ENCODE assay signal across 15 cellular contexts in genomic region chr1:112522621-112523020, GRCh38. TPM values are rescaled to one million over a fixed set of nuclear protein-coding genes. Genes with fewer than 3 reads are reported as not detected.
DNase-seq lines count a peak whose midpoint lies in the region; ATAC-seq and TF ChIP-seq lines count a peak whose summit lies in the region.
"Had no signal": no experiment of that assay in that cellular context is flagged by ENCODE, and none has a peak within 500 bp of the region (broad histone marks: within the 10 kb centered on the region; RNA-seq: fewer than 3 reads in every experiment).

No MANE protein-coding gene starts in this region.

- H3K27me3 Mint-ChIP-seq in osteocyte (ENCODE audit: unreplicated experiment), result no peaks in the 10 kb centered on the region
- H3K27me3 Mint-ChIP-seq: naive thymus-derived CD8-positive, alpha-beta T cell had no signal

- H3K9me3 Mint-ChIP-seq in osteocyte (ENCODE audit: unreplicated experiment), result no peaks in the 10 kb centered on the region
- H3K9me3 Mint-ChIP-seq: activated T-helper 1 cell treated with anti-CD3 and anti-CD28 coated beads, Interleukin-12 subunit alpha, Interleukin-12 subunit beta, Interleukin-2, Interleukin-4 antibody, amounts not matched to agents 30 ng/mL and 10 ng/mL and 1 ng/mL, durations not matched to agents 14 hours and 24 hours and 36 hours; naive thymus-derived CD8-positive, alpha-beta T cell; WTC11 had no signal

- CTCF ChIA-PET in RWPE1 (lab: Yijun Ruan, JAX), result no interaction called here

- no peak overlapping the region for H3K4me3 Mint-ChIP-seq in osteocyte (ENCODE audit: unreplicated experiment)
- H3K4me3 Mint-ChIP-seq: activated T-helper 1 cell treated with anti-CD3 and anti-CD28 coated beads, Interleukin-12 subunit alpha, Interleukin-12 subunit beta, Interleukin-2, Interleukin-4 antibody, amounts not matched to agents 30 ng/mL and 10 ng/mL and 1 ng/mL, durations not matched to agents 14 hours and 24 hours and 36 hours; naive thymus-derived CD8-positive, alpha-beta T cell; WTC11 had no signal

- TF ChIP-seq CTCF in RWPE1 (conservative IDR thresholded peaks at IDR 0.05; ENCODE audit: low read depth) (no peak), osteocyte (IDR thresholded peaks at IDR 0.05) (no peak)

- H3K27ac Mint-ChIP-seq in osteocyte (ENCODE audit: unreplicated experiment), result peak overlapping the region; percentile 83
- H3K27ac Mint-ChIP-seq: activated T-helper 1 cell treated with anti-CD3 and anti-CD28 coated beads, Interleukin-12 subunit alpha, Interleukin-12 subunit beta, Interleukin-2, Interleukin-4 antibody, amounts not matched to agents 30 ng/mL and 10 ng/mL and 1 ng/mL, durations not matched to agents 14 hours and 24 hours and 36 hours; naive thymus-derived CD8-positive, alpha-beta T cell; WTC11 had no signal

- peaks cover 45% of the 10 kb centered on the region for H3K4me1 Mint-ChIP-seq in osteocyte (ENCODE audit: unreplicated experiment)
- H3K4me1 Mint-ChIP-seq: naive thymus-derived CD8-positive, alpha-beta T cell had no signal

- peaks cover 9% of the 10 kb centered on the region for H3K36me3 Mint-ChIP-seq in osteocyte (ENCODE audit: unreplicated experiment)
- H3K36me3 Mint-ChIP-seq: WTC11 had no signal

- no peak overlapping the region for H3K27ac ChIP-seq in RWPE1
- H3K27ac ChIP-seq: colonic mucosa had no signal

- ATAC-seq in GM19328 (IDR thresholded peaks at IDR 0.05; ENCODE audit: unreplicated experiment), result no peak
- ATAC-seq: naive thymus-derived CD8-positive, alpha-beta T cell; WTC11 had no signal

- peak; percentile 96 for DNase-seq in ELR (ENCODE audit: low read depth)
- DNase-seq in RWPE1 (ENCODE audit: low spot score), result peak; percentile 48
- DNase-seq in fibroblast of gingiva (ENCODE audit: low read depth), result peak; percentile 61
- no peak for DNase-seq in osteocyte (ENCODE audit: extremely low spot score, unreplicated experiment)
- DNase-seq in globus pallidus (ENCODE audit: low spot score), result no peak
- no peak for DNase-seq in mesenteric fat pad (ENCODE audit: low spot score)
- DNase-seq in activated naive CD4-positive, alpha-beta T cell treated with anti-CD3 and anti-CD28 coated beads, Interleukin-2, amount 50 U/mL, for 16 hours, result no peak
- DNase-seq: colonic mucosa; GOT3; naive thymus-derived CD8-positive, alpha-beta T cell; NCI-H1417 treated with DMSO at 0.1 percent for 48 hours; stimulated activated CD4-positive, alpha-beta T cell treated with anti-CD3 and anti-CD28 coated beads, Interleukin-2, amount 100 ng/mL, for 24 hours had no signal

- POLR2A ChIA-PET in RWPE1 (lab: Yijun Ruan, JAX; ENCODE audit: low non-redundant PET), result no interaction called here

RNA-seq across cellular contexts. Expression of gene WNT2B, which starts 13.9 kb away (rescaled TPM):
- total RNA-seq in osteocyte, result 2.3 TPM in 2 replicates
- 3.9 TPM for total RNA-seq in mesenteric fat pad

Comparison
In these comparisons a context has a peak if more than half of its experiments do, and no peak if none do; other contexts are left out.
1. DNase-seq: peak in ELR (single experiment), RWPE1 (single experiment) and fibroblast of gingiva (single experiment); none in osteocyte (single experiment), globus pallidus (single experiment), mesenteric fat pad (single experiment) and activated naive CD4-positive, alpha-beta T cell treated with anti-CD3 and anti-CD28 coated beads, Interleukin-2, amount 50 U/mL, for 16 hours (single experiment).